ENCODE assay signal across 32 cellular contexts in the genomic region with DNA sequence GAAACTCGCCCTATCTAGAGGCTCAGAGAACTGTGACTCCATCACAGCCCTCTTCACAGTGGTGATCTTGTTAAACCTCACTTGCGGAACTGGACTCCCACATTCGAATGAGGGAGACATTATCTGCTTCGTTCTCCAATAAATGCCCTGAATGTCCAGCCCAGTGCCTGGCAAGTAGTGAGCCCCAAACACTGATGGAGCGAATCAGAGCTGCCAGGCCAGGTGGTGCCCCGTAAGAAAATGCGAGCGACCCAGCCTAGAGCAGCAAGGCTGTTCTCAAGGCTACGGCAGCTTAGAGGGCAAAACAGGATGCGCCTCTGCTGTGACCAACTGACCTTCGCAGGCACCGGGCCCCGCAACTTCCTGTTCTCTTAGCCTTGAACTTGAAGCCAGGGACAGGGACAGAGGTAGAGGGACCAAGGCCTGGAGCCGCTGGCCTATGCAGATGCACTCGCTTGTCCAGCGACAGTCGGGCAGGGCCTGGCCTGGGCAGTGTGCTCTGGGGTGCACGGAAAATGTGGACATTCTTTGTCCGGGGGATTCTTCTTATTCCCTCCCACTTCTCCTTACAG.
DNase-seq lines count a peak whose midpoint lies in the region; ATAC-seq and TF ChIP-seq lines count a peak whose summit lies in the region.
"Had no signal": no experiment of that assay in that cellular context is flagged by ENCODE, and none has a peak within 500 bp of the region (broad histone marks: within the 10 kb centered on the region; RNA-seq: fewer than 3 reads in every experiment).

No MANE protein-coding gene starts in this region.

- no peaks in the 10 kb centered on the region for H3K36me3 Mint-ChIP-seq in H9 (ENCODE audit: insufficient read depth in 1 of 3, low read depth in 3 of 3)
- no peaks in the 10 kb centered on the region for H3K36me3 Mint-ChIP-seq in brain
- H3K36me3 Mint-ChIP-seq: activated naive CD4-positive, alpha-beta T cell treated with anti-CD3 and anti-CD28 coated beads, Interleukin-2, amount 50 U/mL, for 24 hours; naive B cell had no signal

- no peaks in the 10 kb centered on the region for H3K23me2 ChIP-seq in H9 (ENCODE audit: insufficient read length, low read depth, low read length, poor library complexity, severe bottlenecking)

- no peaks in the 10 kb centered on the region for H4K20me1 ChIP-seq in H9 (ENCODE audit: control insufficient read depth, insufficient read depth, insufficient read length)

- intact Hi-C loops in right lobe of liver (cut with DNase I) = no loop called here
- intact Hi-C loops in sciatic nerve (cut with DNase I) = no loop called here

- no peak overlapping the region for H3K4me3 ChIP-seq in right lobe of liver
- H3K4me3 ChIP-seq: left ventricle myocardium inferior, Peyer's patch, SJSA1, skin epidermis, testis had no signal

- no peak for TF ChIP-seq POLR2A in right lobe of liver (IDR thresholded peaks at IDR 0.05)

- H3K79me1 ChIP-seq in H9 (ENCODE audit: insufficient read depth, low read depth, low read length, poor library complexity, severe bottlenecking) = no peaks in the 10 kb centered on the region

- no peak overlapping the region; the same call in 1 of the 2 replicates for H3K4ac ChIP-seq in H9 (ENCODE audit: low read depth, low read length)

- H2AK5ac ChIP-seq in H9 (ENCODE audit: insufficient read length, low read length) = no peak overlapping the region

- TF ChIP-seq CTCF in H9 (conservative IDR thresholded peaks at IDR 0.05) (no peak), brain (conservative IDR thresholded peaks at IDR 0.05) (no peak), right lobe of liver (IDR thresholded peaks at IDR 0.05) (no peak), GM20000 (IDR thresholded peaks at IDR 0.05; ENCODE audit: extremely low read depth, missing control alignments) (no peak)

- no peak overlapping the region for H3K23ac ChIP-seq in H9 (ENCODE audit: insufficient read length, low read depth, low read length)

- no peak for DNase-seq in H9
- DNase-seq in right lobe of liver = no peak
- no peak for DNase-seq in sciatic nerve (ENCODE audit: low spot score)
- no peak for DNase-seq in activated T-cell treated with anti-CD3 and anti-CD28 coated beads, Interleukin-2, amount 50 U/mL, for 1 hour
- DNase-seq in GM20000 (ENCODE audit: low spot score) = no peak
- DNase-seq: ACHN; activated CD4-positive, alpha-beta T cell treated with anti-CD3 and anti-CD28 coated beads for 4 hours; BE2C; DMS 273 treated with DMSO at 0.1 percent for 48 hours; effector CD4-positive, alpha-beta T cell; EL; GOT3; Kasumi-1; left ventricle myocardium inferior; midbrain; naive B cell; NCI-H1436 treated with DMSO at 0.1 percent for 48 hours; NCI-H2107; NCI-H774; occipital lobe; Peyer's patch; stimulated activated CD4-positive, alpha-beta T cell treated with anti-CD3 and anti-CD28 coated beads, Interleukin-1b, Interleukin-23, amount 100 ng/mL, for 48 hours; stimulated activated naive CD8-positive, alpha-beta T cell treated with anti-CD3 and anti-CD28 coated beads, Interleukin-15, Interleukin-2, amounts not matched to agents 100 U/mL and 50 U/mL, for 24 hours; T1000; testis had no signal

- no CpG with 5 or more reads among the region's 19 CpGs for WGBS in H9 (ENCODE audit: extremely low coverage, insufficient read length, low lambda C conversion rate)
- WGBS in right lobe of liver (ENCODE audit: insufficient coverage, low coverage, low lambda C conversion rate, missing lambda C conversion rate) = 58% methylated on average over 14 of the region's 19 CpGs

- no peak overlapping the region for H4K5ac ChIP-seq in H9 (ENCODE audit: insufficient read length, low read depth, low read length)

- no peak overlapping the region for H4K8ac ChIP-seq in H9 (replicated peaks; ENCODE audit: insufficient read length, low read depth, low read length)

- H2BK20ac ChIP-seq in H9 (ENCODE audit: low read depth, low read length, poor library complexity, severe bottlenecking) = no peak overlapping the region

- peak; percentile 14 to 38 (median 25) for ATAC-seq in right lobe of liver
- peak; percentile 10 for ATAC-seq in sciatic nerve
- ATAC-seq in HG03521 (IDR thresholded peaks at IDR 0.05; ENCODE audit: unreplicated experiment) = no peak
- ATAC-seq: stimulated activated naive CD8-positive, alpha-beta T cell treated with anti-CD3 and anti-CD28 coated beads, Interleukin-15, Interleukin-2, amounts not matched to agents 100 U/mL and 50 U/mL, for 24 hours had no signal

- H3K4me1 ChIP-seq in H9 (ENCODE audit: insufficient read depth, low read length) (peaks cover 7% of the 10 kb centered on the region; the same call in 1 of the 2 replicates), right lobe of liver (no peaks in the 10 kb centered on the region)
- H3K4me1 ChIP-seq: BE2C, Peyer's patch, SJSA1 had no signal

- no peak overlapping the region for H2BK5ac ChIP-seq in H9 (ENCODE audit: insufficient read length, low read length)

- H3K9me3 ChIP-seq in H9 (ENCODE audit: control insufficient read depth, low read depth, low read length) = no peaks in the 10 kb centered on the region
- no peaks in the 10 kb centered on the region for H3K9me3 ChIP-seq in right lobe of liver
- H3K9me3 ChIP-seq: BE2C, left ventricle myocardium inferior, testis had no signal

- no peak overlapping the region for H2BK12ac ChIP-seq in H9 (ENCODE audit: insufficient read length, low read depth, low read length)

- H3K4me1 Mint-ChIP-seq in H9 (peaks cover 24 to 25% of the 10 kb centered on the region in 2 experiments), brain (peaks cover 74% of the 10 kb centered on the region)

- H3T11ph ChIP-seq in H9 (ENCODE audit: low read length) = no peak overlapping the region

- H3K27me3 ChIP-seq in H9 (ENCODE audit: insufficient read depth, low read length) (no peaks in the 10 kb centered on the region), right lobe of liver (no peaks in the 10 kb centered on the region)
- H3K27me3 ChIP-seq: BE2C, Peyer's patch, SJSA1, testis had no signal

- H3K4me3 Mint-ChIP-seq in H9 (no peak overlapping the region), brain (no peak overlapping the region)
- H3K4me3 Mint-ChIP-seq: activated naive CD4-positive, alpha-beta T cell treated with anti-CD3 and anti-CD28 coated beads, Interleukin-2, amount 50 U/mL, for 24 hours; naive B cell had no signal

- no peak overlapping the region for H3K9ac ChIP-seq in H9 (ENCODE audit: extremely low read depth, insufficient read length, low read length)

- H4K91ac ChIP-seq in H9 (ENCODE audit: insufficient read length, low read depth, low read length) = peak overlapping the region; percentile 46

- H3K27me3 Mint-ChIP-seq in H9 (ENCODE audit: low read depth) (peaks cover 2% of the 10 kb centered on the region; the same call in 1 of the 2 replicates), brain (peaks cover 9% of the 10 kb centered on the region)
- H3K27me3 Mint-ChIP-seq: activated naive CD4-positive, alpha-beta T cell treated with anti-CD3 and anti-CD28 coated beads, Interleukin-2, amount 50 U/mL, for 24 hours had no signal

- no peak overlapping the region for H2BK120ac ChIP-seq in H9 (ENCODE audit: low read depth, low read length, poor library complexity, severe bottlenecking)

- no peak overlapping the region for H2BK15ac ChIP-seq in H9 (ENCODE audit: low read depth, low read length)

- H3K36me3 ChIP-seq in right lobe of liver = no peaks in the 10 kb centered on the region
- H3K36me3 ChIP-seq: BE2C, left ventricle myocardium inferior, Peyer's patch, SJSA1 had no signal

- H3K14ac ChIP-seq in H9 (ENCODE audit: insufficient read depth, low read length) = no peak overlapping the region

- peak overlapping the region; percentile 72 for H3K18ac ChIP-seq in H9 (ENCODE audit: insufficient read length, low read depth, low read length)

- no peak overlapping the region for H3K56ac ChIP-seq in H9 (ENCODE audit: insufficient read length, low read depth, low read length)

- no peaks in the 10 kb centered on the region for H3K79me2 ChIP-seq in H9 (ENCODE audit: insufficient read depth, low read length)

- no peaks in the 10 kb centered on the region; a peak in 1 of 5 replicates for H3K9me3 Mint-ChIP-seq in H9
- H3K9me3 Mint-ChIP-seq in brain = peaks cover 0 to 37% (median 4%) of the 10 kb centered on the region in 5 experiments
- H3K9me3 Mint-ChIP-seq: activated naive CD4-positive, alpha-beta T cell treated with anti-CD3 and anti-CD28 coated beads, Interleukin-2, amount 50 U/mL, for 24 hours; activated T-helper 2 cell treated with anti-CD3 and anti-CD28 coated beads, Interferon-gamma antibody, Interleukin-2, Interleukin-4, amounts not matched to agents 10 μg/mL and 5 μg/mL and 100 μg/mL, durations not matched to agents 14 hours and 24 hours and 36 hours had no signal

- H3K27ac ChIP-seq in H9 (ENCODE audit: insufficient read length, low read depth, low read length) (no peak overlapping the region), right lobe of liver (no peak overlapping the region)
- H3K27ac ChIP-seq: left ventricle myocardium inferior, Peyer's patch, SJSA1, VCaP had no signal

- H2AFZ ChIP-seq in H9 (ENCODE audit: low read length) = no peak overlapping the region

- H3K4me2 ChIP-seq in H9 (ENCODE audit: insufficient read depth, insufficient read length, low read length) = no peak overlapping the region

- H3K27ac Mint-ChIP-seq in H9 = peak overlapping the region; percentile 36 to 94 (median 42); a peak in 6 of 7 replicates
- H3K27ac Mint-ChIP-seq in brain = peak overlapping the region in 3 of 5 experiments; percentile 21 to 97 (median 96)
- H3K27ac Mint-ChIP-seq: activated naive CD4-positive, alpha-beta T cell treated with anti-CD3 and anti-CD28 coated beads, Interleukin-2, amount 50 U/mL, for 24 hours; activated T-helper 2 cell treated with anti-CD3 and anti-CD28 coated beads, Interferon-gamma antibody, Interleukin-2, Interleukin-4, amounts not matched to agents 10 μg/mL and 5 μg/mL and 100 μg/mL, durations not matched to agents 14 hours and 24 hours and 36 hours; naive B cell had no signal
